1 cellular context compared by ENCODE assay signal in genomic region chr7:2540641-2541051, GRCh38.
TF ChIP-seq lines count a peak whose summit lies in the region.

No MANE protein-coding gene starts in this region.

TF ChIP-seq in K562, 482 proteins besides CTCF, POLR2A, EP300 and RAD21:
- TF ChIP-seq POLR2G (IDR thresholded peaks at IDR 0.05; ENCODE audit: low read depth, low read length) (peak; percentile 61), RBFOX2 (IDR thresholded peaks at IDR 0.05; ENCODE audit: low read depth, low read length) (peak; percentile 44; the same call in 1 of the 2 replicates), HMG20A (CRISPR knock-in tag; conservative IDR thresholded peaks at IDR 0.05) (no peak)
